In genomic region chr13:29758591-29759114, GRCh38 we compare ENCODE assay signal across 1 cellular context.
TF ChIP-seq lines count a peak whose summit lies in the region.

No MANE protein-coding gene starts in this region.

TF ChIP-seq in HepG2, 621 proteins besides CTCF, POLR2A, EP300 and RAD21 (continued from another document):
- no peak for TF ChIP-seq KIAA2018 (CRISPR knock-in tag; IDR thresholded peaks at IDR 0.05; ENCODE audit: borderline replicate concordance)
- no peak for TF ChIP-seq ZNF235 (CRISPR knock-in tag; IDR thresholded peaks at IDR 0.05; ENCODE audit: borderline replicate concordance)
- no peak for TF ChIP-seq CC2D1A (CRISPR knock-in tag; IDR thresholded peaks at IDR 0.05)
